ENCODE assay signal across 16 cellular contexts in genomic region chr3:171352387-171352935, GRCh38.
DNase-seq lines count a peak whose midpoint lies in the region; ATAC-seq, FAIRE-seq and TF ChIP-seq lines count a peak whose summit lies in the region.
"Had no signal": no experiment of that assay in that cellular context is flagged by ENCODE, and none has a peak within 500 bp of the region (broad histone marks: within the 10 kb centered on the region; RNA-seq: fewer than 3 reads in every experiment).

No MANE protein-coding gene starts in this region.

- DNase-seq in mammary epithelial cell (no peak), breast epithelium (ENCODE audit: low spot score in 2 of 2) (no peak), GM12878 (ENCODE audit: low read depth, low spot score) (no peak), lower lobe of right lung (no peak), NCI-H82 treated with DMSO at 0.1 percent for 48 hours (lab: John Stamatoyannopoulos, UW; ENCODE audit: unreplicated experiment) (no peak), dermis blood vessel endothelial cell (no peak), T-helper 2 cell (no peak), caudate nucleus (lab: John Stamatoyannopoulos, UW) (no peak)
- DNase-seq: Caco-2; CD4-positive, alpha-beta T cell; NCI-H1436; NCI-H1930; NCI-H2171; Right ventricle myocardium superior had no signal

- H4K20me1 ChIP-seq in mammary epithelial cell (ENCODE audit: insufficient read depth, low read length): no peaks in the 10 kb centered on the region
- H4K20me1 ChIP-seq in GM12878 (ENCODE audit: control insufficient read depth, insufficient read depth): no peaks in the 10 kb centered on the region

- POLR2A ChIA-PET in GM12878 (lab: Charles Lee): no interaction called here

- RAD21 ChIA-PET in GM12878 (lab: Charles Lee; ENCODE audit: unreplicated experiment): no interaction called here

- H3K27ac ChIP-seq in mammary epithelial cell (ENCODE audit: insufficient read depth, low read depth, low read length): peak overlapping the region; percentile 70
- no peak overlapping the region for H3K27ac ChIP-seq in breast epithelium
- H3K27ac ChIP-seq in GM12878 (ENCODE audit: control insufficient read depth, insufficient read depth): 0 out of 2 replicates have a peak overlapping the region, but pooled peaks have one; percentile 13
- H3K27ac ChIP-seq in lower lobe of right lung: no peak overlapping the region
- H3K27ac ChIP-seq in caudate nucleus (ENCODE audit: low read depth, low read length): no peak overlapping the region
- H3K27ac ChIP-seq: HL-60 had no signal

- WGBS in mammary epithelial cell (ENCODE audit: low coverage, missing lambda C conversion rate): 93% methylated on average over 2 of the region's 2 CpGs
- WGBS in GM12878 (ENCODE audit: insufficient coverage, insufficient replicate concordance, low lambda C conversion rate, missing lambda C conversion rate): 95% methylated on average over 2 of the region's 2 CpGs

- TF ChIP-seq POLR2A in breast epithelium (IDR thresholded peaks at IDR 0.05) (no peak), GM12878 (IDR thresholded peaks at IDR 0.05; ENCODE audit: low read depth, low read length) (no peak)

- H3K4me3 ChIP-seq in mammary epithelial cell (replicated peaks in 1 of 3; ENCODE audit: insufficient read depth in 1 of 3, low read depth in 2 of 3, low read length in 3 of 3) (no peak overlapping the region), breast epithelium (no peak overlapping the region), GM12878 (no peak overlapping the region), lower lobe of right lung (no peak overlapping the region)

- H3K4me2 ChIP-seq in mammary epithelial cell (ENCODE audit: insufficient read depth, low read depth, low read length) (peak overlapping the region; percentile 17), GM12878 (ENCODE audit: control insufficient read depth, insufficient read depth) (no peak overlapping the region)

- no peaks in the 10 kb centered on the region for H3K79me2 ChIP-seq in mammary epithelial cell (ENCODE audit: insufficient read depth, low read length)
- H3K79me2 ChIP-seq in GM12878 (ENCODE audit: control insufficient read depth, insufficient read depth, low read length): peaks cover 90% of the 10 kb centered on the region

- no peak for TF ChIP-seq CTCF in mammary epithelial cell (conservative IDR thresholded peaks at IDR 0.05 in 1 of 2, IDR thresholded peaks at IDR 0.05 in 1 of 2; ENCODE audit: extremely low read depth in 1 of 2, insufficient read depth in 1 of 2, low read depth in 1 of 2, low read length in 2 of 2)
- TF ChIP-seq CTCF in breast epithelium (IDR thresholded peaks at IDR 0.05): no peak
- TF ChIP-seq CTCF in GM12878 (IDR thresholded peaks at IDR 0.05 in 2 of 3, conservative IDR thresholded peaks at IDR 0.05 in 1 of 3; ENCODE audit: control insufficient read depth in 2 of 3, extremely low read depth in 1 of 3, insufficient read depth in 1 of 3, low read depth in 3 of 3, low read length in 3 of 3): no peak
- no peak for TF ChIP-seq CTCF in lower lobe of right lung (IDR thresholded peaks at IDR 0.05)

- no peak for TF ChIP-seq RAD21 in GM12878 (IDR thresholded peaks at IDR 0.05; ENCODE audit: insufficient read depth, low read depth, low read length)

- FAIRE-seq in GM12878 (lab: Jason Lieb, UNC): no peak
- FAIRE-seq: GM12891 had no signal

- TF ChIP-seq EP300 in GM12878 (IDR thresholded peaks at IDR 0.05; ENCODE audit: borderline replicate concordance in 1 of 2, control insufficient read depth in 1 of 2, low read depth in 2 of 2, low read length in 2 of 2): no peak

- ATAC-seq in GM12878: no peak
- peak; percentile 64 to 75 for ATAC-seq in lower lobe of right lung

- SMC1A ChIA-PET in GM12878 (lab: Charles Lee; ENCODE audit: uncharacterized antibody, unreplicated experiment): interaction anchor here (6.0 kb wide), 1 partner anchor 21 kb away, joined by 19 read pairs; no protein-coding TSS in a partner anchor

- H2AFZ ChIP-seq in mammary epithelial cell (ENCODE audit: low read depth, low read length) (no peak overlapping the region), GM12878 (ENCODE audit: control insufficient read depth, low read depth, low read length) (no peak overlapping the region)

- H3K4me1 ChIP-seq in mammary epithelial cell (ENCODE audit: insufficient read depth, low read length): peaks cover 83% of the 10 kb centered on the region
- no peaks in the 10 kb centered on the region for H3K4me1 ChIP-seq in breast epithelium
- H3K4me1 ChIP-seq in GM12878 (ENCODE audit: control insufficient read depth, insufficient read depth, low read length): peaks cover 72% of the 10 kb centered on the region
- peaks cover 29% of the 10 kb centered on the region for H3K4me1 ChIP-seq in lower lobe of right lung

- CTCF ChIA-PET in mammary epithelial cell (lab: Charles Lee; ENCODE audit: low non-redundant PET): no interaction called here
- CTCF ChIA-PET in GM12878 (lab: Yijun Ruan, JAX): no interaction called here

- H3K36me3 ChIP-seq in mammary epithelial cell (ENCODE audit: insufficient read depth, low read length) (no peaks in the 10 kb centered on the region), breast epithelium (no peaks in the 10 kb centered on the region), GM12878 (ENCODE audit: control insufficient read depth in 2 of 2, insufficient read depth in 2 of 2, low read length in 1 of 2) (peaks cover 0 to 4% of the 10 kb centered on the region in 2 experiments; a peak in 1 of 4 replicates), lower lobe of right lung (no peaks in the 10 kb centered on the region)

- no peaks in the 10 kb centered on the region for H3K9me3 ChIP-seq in mammary epithelial cell (replicated peaks; ENCODE audit: insufficient read depth, low read length)
- H3K9me3 ChIP-seq in breast epithelium: no peaks in the 10 kb centered on the region
- no peaks in the 10 kb centered on the region; the same call in 1 of the 3 replicates for H3K9me3 ChIP-seq in GM12878 (replicated peaks; ENCODE audit: control insufficient read depth, insufficient read depth, low read length)
- H3K9me3 ChIP-seq in lower lobe of right lung: no peaks in the 10 kb centered on the region
- H3K9me3 ChIP-seq: Caco-2 had no signal

- dilution Hi-C loops in mammary epithelial cell (cut with HindIII; ENCODE audit: low sequenced_read_pairs): no loop called here

- H3K9ac ChIP-seq in mammary epithelial cell (ENCODE audit: insufficient read depth, low read length) (no peak overlapping the region), GM12878 (ENCODE audit: control insufficient read depth, insufficient read depth, low read length) (no peak overlapping the region)

- intact Hi-C loops in mammary epithelial cell (cut with micrococcal nuclease) (loop anchor here (5.0 kb wide), 2 partner anchors 50 to 1395 kb away; no protein-coding TSS in a partner anchor), breast epithelium (cut with DNase I; ENCODE audit: low total_unique reads) (no loop called here), GM12878 (cut with micrococcal nuclease; ENCODE audit: unreplicated experiment) (loop anchor here (10.0 kb wide), 1 partner anchor 452 kb away; no protein-coding TSS in a partner anchor), lower lobe of right lung (cut with DNase I) (no loop called here)

- H3K27me3 ChIP-seq in mammary epithelial cell (ENCODE audit: insufficient read depth, low read length) (no peaks in the 10 kb centered on the region), breast epithelium (no peaks in the 10 kb centered on the region), GM12878 (replicated peaks in 1 of 2; ENCODE audit: control insufficient read depth in 2 of 2, insufficient read depth in 2 of 2, low read length in 1 of 2) (no peaks in the 10 kb centered on the region), lower lobe of right lung (ENCODE audit: low read depth) (no peaks in the 10 kb centered on the region)

- in situ Hi-C loops in mammary epithelial cell (cut with MboI; ENCODE audit: low sequenced_read_pairs in 2 of 2): no loop called here
- in situ Hi-C loops in GM12878 (cut with MboI): no loop called here

- no TSS peak for BruUV-seq in mammary epithelial cell (replicated peaks; lab: Mats Ljungman, UMichigan)
- BruUV-seq in GM12878 (replicated peaks; lab: Mats Ljungman, UMichigan): no TSS peak

TF ChIP-seq in GM12878, 131 proteins besides CTCF, POLR2A, EP300 and RAD21:
- TF ChIP-seq HSF1 (IDR thresholded peaks at IDR 0.05; ENCODE audit: low read depth, low read length) (no peak), ZNF217 (IDR thresholded peaks at IDR 0.05) (no peak)

Comparison
In these comparisons a context has a peak if more than half of its experiments do, and no peak if none do; other contexts are left out.
1. H3K27ac ChIP-seq: peak in mammary epithelial cell (single experiment) and GM12878 (single experiment); none in breast epithelium (0 of 2), lower lobe of right lung (single experiment) and caudate nucleus (single experiment).
2. intact Hi-C loops: an anchor here in mammary epithelial cell (5.0 kb wide) and GM12878 (10.0 kb wide); none called in breast epithelium and lower lobe of right lung.